8 cellular contexts compared by ENCODE assay signal in the genomic region with DNA sequence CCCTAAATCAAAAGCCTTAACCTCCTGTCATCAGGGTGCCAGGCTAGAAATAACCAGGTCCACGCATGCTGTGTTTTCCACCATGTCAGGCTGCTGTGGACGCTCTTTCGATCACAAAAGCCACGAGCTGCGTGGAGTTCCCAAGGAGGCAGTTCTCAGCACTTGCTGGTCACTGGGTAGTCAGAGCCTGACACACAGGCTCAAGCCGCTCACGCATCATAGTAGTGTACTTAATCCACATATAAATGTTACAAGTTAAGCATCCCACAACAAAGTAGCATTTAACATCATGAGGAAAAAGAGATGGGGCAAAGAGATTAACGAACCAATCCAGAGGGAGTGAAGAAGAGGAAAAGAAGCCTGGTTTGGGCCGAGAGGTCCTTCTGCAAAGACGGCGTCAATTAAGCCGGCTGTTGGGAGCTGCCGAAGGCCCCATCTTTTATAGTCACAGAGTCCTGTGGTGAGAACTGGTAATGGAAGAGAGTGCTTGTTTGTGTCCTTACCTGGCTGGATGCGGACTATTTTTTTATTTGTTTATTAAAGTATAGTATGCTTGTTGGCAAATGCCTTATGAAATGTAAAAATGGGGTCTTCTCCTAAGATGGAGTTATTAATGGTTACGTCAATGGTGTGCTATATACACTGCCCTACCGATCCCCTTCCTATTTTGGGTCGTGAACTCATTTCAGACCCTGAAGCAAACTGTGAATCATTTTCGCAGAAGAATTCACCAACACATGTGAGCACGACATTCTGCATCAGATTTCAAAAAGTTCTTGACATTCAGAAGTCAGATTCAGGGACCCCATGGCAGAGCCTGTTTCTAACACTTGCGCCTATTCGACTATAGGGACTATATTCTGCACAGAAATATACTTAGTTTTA. TPM values are rescaled to one million over a fixed set of nuclear protein-coding genes. Genes with fewer than 3 reads are reported as not detected.
DNase-seq lines count a peak whose midpoint lies in the region; TF ChIP-seq lines count a peak whose summit lies in the region.

No MANE protein-coding gene starts in this region.

- WGBS in adrenal gland, 4 donors = 27 to 31% (median 31%) methylated on average over 21 of the region's 21 CpGs

- TF ChIP-seq POLR2A in adrenal gland (IDR thresholded peaks at IDR 0.05) = no peak

- H3K4me3 Mint-ChIP-seq in T-helper 1 cell treated with Interleukin-12 subunit alpha and Interleukin-12 subunit beta and Interleukin-4 antibody, amounts not matched to agents 30 μg/mL and 1 μg/mL, for 36 hours = peak overlapping the region; percentile 92

- H2AFZ ChIP-seq in MM.1S (ENCODE audit: low read length) = peak overlapping the region; percentile 79

- no peaks in the 10 kb centered on the region for H4K20me1 ChIP-seq in MM.1S (ENCODE audit: insufficient read depth, low read length)

- H3F3A ChIP-seq in MM.1S (ENCODE audit: insufficient read depth, low read length) = peaks cover 34% of the 10 kb centered on the region

- H3K36me3 Mint-ChIP-seq in T-helper 1 cell treated with Interleukin-12 subunit alpha and Interleukin-12 subunit beta and Interleukin-4 antibody, amounts not matched to agents 30 μg/mL and 1 μg/mL, for 36 hours (ENCODE audit: low read depth) = peaks cover 35% of the 10 kb centered on the region

- peak overlapping the region; percentile 86 for H3K27ac Mint-ChIP-seq in T-helper 1 cell treated with Interleukin-12 subunit alpha and Interleukin-12 subunit beta and Interleukin-4 antibody, amounts not matched to agents 30 μg/mL and 1 μg/mL, for 36 hours

- intact Hi-C loops in adrenal gland (cut with DNase I) = loop anchor here in 1 of 2 donors (5.0 kb wide), 1 partner anchor 82 kb away; the partner anchor contains the start of gene CENPU

- H3K4me3 ChIP-seq in H7 (ENCODE audit: insufficient read depth, low read depth, low read length) = peak overlapping the region; percentile 70
- H3K4me3 ChIP-seq in MM.1S (ENCODE audit: low read length) = peak overlapping the region; percentile 77
- peak overlapping the region; percentile 27 to 96 (median 52) for H3K4me3 ChIP-seq in adrenal gland
- peak overlapping the region; percentile 85 for H3K4me3 ChIP-seq in iPS-18c (ENCODE audit: insufficient read depth, low read depth, low read length)

- H3K4me1 ChIP-seq in MM.1S (ENCODE audit: low read length) (peaks cover 21% of the 10 kb centered on the region), adrenal gland (replicated peaks in 1 of 2) (peaks cover 35 to 40% of the 10 kb centered on the region in 2 donors)

- H3K9me2 ChIP-seq in MM.1S (replicated peaks; ENCODE audit: insufficient read depth, low read length) = no peaks in the 10 kb centered on the region

- H3K27me3 ChIP-seq in H7 (ENCODE audit: control insufficient read depth, insufficient read depth, low read length) (no peaks in the 10 kb centered on the region), MM.1S (replicated peaks; ENCODE audit: insufficient read depth, low read length) (no peaks in the 10 kb centered on the region), adrenal gland (no peaks in the 10 kb centered on the region)

- H3K9ac ChIP-seq in MM.1S (ENCODE audit: low read length) = peak overlapping the region; percentile 82

- H3K27ac ChIP-seq in MM.1S (ENCODE audit: low read length) = peak overlapping the region; percentile 55; the same call in 1 of the 2 replicates
- H3K27ac ChIP-seq in adrenal gland = peak overlapping the region in 4 of 5 donors; percentile 64 to 98 (median 82)

- H3K79me2 ChIP-seq in MM.1S (ENCODE audit: low read length) = peaks cover 53% of the 10 kb centered on the region

- peak overlapping the region; percentile 93 for H3K4me2 ChIP-seq in MM.1S (ENCODE audit: low read depth, low read length)

- H3K36me3 ChIP-seq in H7 (replicated peaks; ENCODE audit: control insufficient read depth, insufficient read depth, low read length) (no peaks in the 10 kb centered on the region; the same call in 1 of the 2 replicates), MM.1S (replicated peaks; ENCODE audit: insufficient read depth, low read length) (no peaks in the 10 kb centered on the region), adrenal gland (replicated peaks in 1 of 2) (no peaks in the 10 kb centered on the region)

- no peaks in the 10 kb centered on the region for H3K27me3 Mint-ChIP-seq in T-helper 1 cell treated with Interleukin-12 subunit alpha and Interleukin-12 subunit beta and Interleukin-4 antibody, amounts not matched to agents 30 μg/mL and 1 μg/mL, for 36 hours (ENCODE audit: low read depth)

- peaks cover 53% of the 10 kb centered on the region for H3K4me1 Mint-ChIP-seq in T-helper 1 cell treated with Interleukin-12 subunit alpha and Interleukin-12 subunit beta and Interleukin-4 antibody, amounts not matched to agents 30 μg/mL and 1 μg/mL, for 36 hours (ENCODE audit: low read depth)

- no peak for TF ChIP-seq CTCF in MM.1S (IDR thresholded peaks at IDR 0.05; ENCODE audit: low read length)
- TF ChIP-seq CTCF in adrenal gland (IDR thresholded peaks at IDR 0.05) = no peak

- H3K9me3 ChIP-seq in MM.1S (replicated peaks; ENCODE audit: insufficient read depth, low read length) = no peaks in the 10 kb centered on the region
- no peaks in the 10 kb centered on the region for H3K9me3 ChIP-seq in adrenal gland (replicated peaks in 1 of 3)
- H3K9me3 ChIP-seq in iPS-18c (ENCODE audit: control insufficient read depth, insufficient read depth, low read length) = no peaks in the 10 kb centered on the region

- H3K9me3 Mint-ChIP-seq in T-helper 1 cell treated with Interleukin-12 subunit alpha and Interleukin-12 subunit beta and Interleukin-4 antibody, amounts not matched to agents 30 μg/mL and 1 μg/mL, for 36 hours = no peaks in the 10 kb centered on the region

- DNase-seq in T-helper 1 cell (no peak), H7 (no peak), MM.1S (peak; percentile 46), adrenal gland (peak in 6 of 7 donors; percentile 36 to 73 (median 52)), kidney glomerular epithelial cell (lab: John Stamatoyannopoulos, UW) (no peak)
- DNase-seq in stimulated activated CD4-positive, alpha-beta T cell treated with anti-CD3 and anti-CD28 coated beads, Interleukin-4, amount 100 ng/mL, for 24 hours = peak; percentile 29

RNA-seq across cellular contexts. Expression of gene PRIMPOL, which starts 0.7 kb away (rescaled TPM):
- total RNA-seq in H7 (2014; rRNA removed; shearing (Covaris generic)) = 8.5 and 10.4 TPM in 2 replicates
- total RNA-seq in adrenal gland = 10 to 100 TPM in 5 of 8 donors, 1 to 10 TPM in 3; 7.5 to 24.5 (median 12.3) TPM
- 10 to 100 TPM in 2 of 3 donors, 1 to 10 TPM in 1; 9.6 to 66.2 (median 38.1) TPM for polyA plus RNA-seq in adrenal gland

RNA-seq across cellular contexts. Expression of gene CASP3, which starts 1.0 kb away (rescaled TPM):
- 131 and 143 TPM in 2 replicates for total RNA-seq in H7 (2014; rRNA removed; shearing (Covaris generic))
- 10 to 100 TPM; 11.2 to 25.6 (median 19.4) TPM for total RNA-seq in adrenal gland
- 10 to 100 TPM in 1 of 3 donors, 1 to 10 TPM in 2; 8.5 to 25.3 (median 10.0) TPM for polyA plus RNA-seq in adrenal gland

Comparison
In these comparisons a context has a peak if more than half of its experiments do, and no peak if none do; other contexts are left out.
1. DNase-seq: peak in MM.1S (single experiment), adrenal gland (6 of 7) and stimulated activated CD4-positive, alpha-beta T cell treated with anti-CD3 and anti-CD28 coated beads, Interleukin-4, amount 100 ng/mL, for 24 hours (single experiment); none in T-helper 1 cell (0 of 5), H7 (single experiment) and kidney glomerular epithelial cell (single experiment).
2. Peak in every context shown above with its lines, with median percentiles within 50 percentile points of each other: H3K4me3 ChIP-seq.